Comparison of ENCODE assay signal across 10 cellular contexts in genomic region chr14:33791971-33792370, GRCh38.
DNase-seq lines count a peak whose midpoint lies in the region; ATAC-seq and TF ChIP-seq lines count a peak whose summit lies in the region.
"Had no signal": no experiment of that assay in that cellular context is flagged by ENCODE, and none has a peak within 500 bp of the region (broad histone marks: within the 10 kb centered on the region; RNA-seq: fewer than 3 reads in every experiment).

No MANE protein-coding gene starts in this region.

- no peak for TF ChIP-seq CTCF in HEK293 (tag by site-specific recombination; IDR thresholded peaks at IDR 0.05)

- H3K9me3 Mint-ChIP-seq in activated T-cell treated with anti-CD3 and anti-CD28 coated beads, Interleukin-2, amount 50 U/mL, for 72 hours = no peaks in the 10 kb centered on the region
- no peaks in the 10 kb centered on the region for H3K9me3 Mint-ChIP-seq in stimulated activated naive CD8-positive, alpha-beta T cell treated with anti-CD3 and anti-CD28 coated beads, Interleukin-15, amount 100 ng/mL, for 72 hours
- H3K9me3 Mint-ChIP-seq: dendritic cell treated with granulocyte-macrophage colony-stimulating factor and Interleukin-4, amounts not matched to agents 40 ng/mL and 50 ng/mL, for 4 days had no signal

- H3K4me3 ChIP-seq in HEK293 (ENCODE audit: low read depth, low read length) = no peak overlapping the region

- H3K9me3 ChIP-seq in HEK293 (ENCODE audit: control insufficient read depth, insufficient read depth, low read depth, low read length) = no peaks in the 10 kb centered on the region
- no peaks in the 10 kb centered on the region for H3K9me3 ChIP-seq in T-helper 17 cell (ENCODE audit: control insufficient read depth, low read length, poor library complexity, severe bottlenecking)
- H3K9me3 ChIP-seq: heart left ventricle had no signal

- H3K36me3 Mint-ChIP-seq in activated T-cell treated with anti-CD3 and anti-CD28 coated beads, Interleukin-2, amount 50 U/mL, for 72 hours (ENCODE audit: insufficient read depth in 2 of 2) = no peaks in the 10 kb centered on the region
- H3K36me3 Mint-ChIP-seq in T-helper 17 cell (ENCODE audit: low read depth) = peaks cover 5% of the 10 kb centered on the region

- CTCF ChIA-PET in HEK293 (lab: Yijun Ruan, JAX) = interaction anchor here (0.6 to 2.5 kb wide), 31 partner anchors 8 to 1470 kb away, joined by 3 to 33 read pairs (median 4); no protein-coding TSS in a partner anchor

- DNase-seq in activated T-cell treated with anti-CD3 and anti-CD28 coated beads, Interleukin-2, amount 50 U/mL, for 72 hours = no peak
- DNase-seq in activated T-cell treated with anti-CD3 and anti-CD28 coated beads for 4 hours (no peak), GDM1 (lab: John Stamatoyannopoulos, UW) (no peak), T-helper 17 cell (no peak)
- DNase-seq in stimulated activated naive CD8-positive, alpha-beta T cell treated with anti-CD3 and anti-CD28 coated beads, Interleukin-15, amount 100 ng/mL, for 72 hours = no peak

- H3K4me3 Mint-ChIP-seq in activated T-cell treated with anti-CD3 and anti-CD28 coated beads, Interleukin-2, amount 50 U/mL, for 72 hours = peak overlapping the region in 1 of 2 donors; percentile 78
- H3K4me3 Mint-ChIP-seq in T-helper 17 cell = no peak overlapping the region
- H3K4me3 Mint-ChIP-seq in stimulated activated naive CD8-positive, alpha-beta T cell treated with anti-CD3 and anti-CD28 coated beads, Interleukin-15, amount 100 ng/mL, for 72 hours = no peak overlapping the region
- H3K4me3 Mint-ChIP-seq: dendritic cell treated with granulocyte-macrophage colony-stimulating factor and Interleukin-4, amounts not matched to agents 40 ng/mL and 50 ng/mL, for 4 days had no signal

- peak overlapping the region; percentile 72 for H3K27ac Mint-ChIP-seq in activated T-cell treated with anti-CD3 and anti-CD28 coated beads, Interleukin-2, amount 50 U/mL, for 72 hours
- H3K27ac Mint-ChIP-seq in T-helper 17 cell = no peak overlapping the region
- no peak overlapping the region for H3K27ac Mint-ChIP-seq in stimulated activated naive CD8-positive, alpha-beta T cell treated with anti-CD3 and anti-CD28 coated beads, Interleukin-15, amount 100 ng/mL, for 72 hours
- H3K27ac Mint-ChIP-seq: dendritic cell treated with granulocyte-macrophage colony-stimulating factor and Interleukin-4, amounts not matched to agents 40 ng/mL and 50 ng/mL, for 4 days had no signal

- H3K27ac ChIP-seq in HEK293 (ENCODE audit: extremely low read depth, low read depth, low read length) = no peak overlapping the region
- H3K27ac ChIP-seq in temporal lobe (ENCODE audit: low read depth, low read length) = peak overlapping the region; percentile 2
- H3K27ac ChIP-seq: heart left ventricle had no signal

- no peaks in the 10 kb centered on the region for H3K36me3 ChIP-seq in HEK293 (ENCODE audit: control insufficient read depth in 2 of 2, insufficient read depth in 1 of 2, low read length in 2 of 2)
- H3K36me3 ChIP-seq: heart left ventricle had no signal

- H3K27me3 Mint-ChIP-seq in activated T-cell treated with anti-CD3 and anti-CD28 coated beads, Interleukin-2, amount 50 U/mL, for 72 hours (ENCODE audit: low read depth) = peaks cover 46% of the 10 kb centered on the region
- peaks cover 59% of the 10 kb centered on the region for H3K27me3 Mint-ChIP-seq in T-helper 17 cell
- H3K27me3 Mint-ChIP-seq in stimulated activated naive CD8-positive, alpha-beta T cell treated with anti-CD3 and anti-CD28 coated beads, Interleukin-15, amount 100 ng/mL, for 72 hours = peaks cover 48% of the 10 kb centered on the region

- POLR2A ChIA-PET in HEK293 (lab: Yijun Ruan, JAX) = no interaction called here

- ATAC-seq in activated T-cell treated with anti-CD3 and anti-CD28 coated beads, Interleukin-2, amount 50 U/mL, for 72 hours (replicated peaks in 1 of 2) = peak in 1 of 2 donors; percentile 50
- ATAC-seq in HG03442 (IDR thresholded peaks at IDR 0.05; ENCODE audit: unreplicated experiment) = peak; percentile 74
- no peak for ATAC-seq in T-helper 17 cell
- no peak for ATAC-seq in stimulated activated naive CD8-positive, alpha-beta T cell treated with anti-CD3 and anti-CD28 coated beads, Interleukin-15, amount 100 ng/mL, for 72 hours

- H3K4me1 Mint-ChIP-seq in activated T-cell treated with anti-CD3 and anti-CD28 coated beads, Interleukin-2, amount 50 U/mL, for 72 hours (ENCODE audit: low read depth) = peaks cover 20% of the 10 kb centered on the region
- H3K4me1 Mint-ChIP-seq in T-helper 17 cell = peaks cover 16% of the 10 kb centered on the region
- peaks cover 15% of the 10 kb centered on the region for H3K4me1 Mint-ChIP-seq in stimulated activated naive CD8-positive, alpha-beta T cell treated with anti-CD3 and anti-CD28 coated beads, Interleukin-15, amount 100 ng/mL, for 72 hours

- peaks cover 3% of the 10 kb centered on the region for H3K4me1 ChIP-seq in HEK293 (ENCODE audit: control insufficient read depth, insufficient read depth, low read length)

TF ChIP-seq in HEK293, 187 proteins besides CTCF, POLR2A, EP300 and RAD21:
- TF ChIP-seq SCRT2 (tag by site-specific recombination; IDR thresholded peaks at IDR 0.05) (peak; percentile 26; the same call in 1 of the 2 replicates), PBX3 (CRISPR knock-in tag; IDR thresholded peaks at IDR 0.05) (no peak)
